8 cellular contexts compared by ENCODE assay signal in the genomic region with DNA sequence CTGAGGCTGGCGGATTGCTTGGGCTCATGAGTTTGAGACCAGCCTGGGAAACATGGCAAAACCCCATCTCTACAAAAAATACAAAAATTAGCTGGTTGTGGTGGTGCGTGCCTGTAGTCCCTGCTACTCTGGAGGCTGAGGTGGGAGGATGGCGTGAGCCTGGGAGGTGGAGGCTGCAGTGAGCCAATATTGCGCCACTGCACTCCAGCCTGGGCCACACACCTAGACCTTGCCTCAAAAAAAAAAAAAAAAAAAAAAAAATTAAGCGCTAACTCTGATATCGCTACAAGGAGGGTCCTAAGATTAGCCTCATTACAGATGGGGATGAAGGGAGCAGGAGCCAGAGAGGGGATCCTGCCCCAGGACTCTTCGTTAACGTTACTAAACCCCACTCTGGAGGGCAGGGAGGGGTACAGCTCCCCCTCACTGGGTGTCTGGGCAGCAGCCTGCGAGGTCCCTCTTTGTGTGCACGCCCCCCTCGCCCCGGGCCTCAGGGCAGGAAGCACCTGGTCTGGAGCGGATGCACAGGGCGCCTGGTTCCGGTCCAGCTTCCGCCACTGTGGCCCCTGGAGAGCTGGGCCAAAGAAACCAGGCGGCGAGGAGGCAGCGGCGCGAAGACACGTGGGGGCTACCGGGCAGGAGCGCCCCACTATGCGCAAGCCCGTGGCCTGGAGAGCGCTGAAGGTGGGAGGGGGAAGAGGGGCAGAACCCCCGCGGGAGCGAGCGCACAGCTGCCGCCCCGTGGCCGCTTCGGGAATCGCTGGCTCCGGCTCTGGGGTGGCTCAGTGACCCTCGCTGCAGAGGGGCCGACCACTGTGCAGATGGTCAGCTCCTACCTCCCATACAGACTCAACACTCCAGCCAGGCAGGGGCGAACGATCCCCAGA. TPM values are rescaled to one million over a fixed set of nuclear protein-coding genes. Genes with fewer than 3 reads are reported as not detected.
DNase-seq lines count a peak whose midpoint lies in the region; ATAC-seq, FAIRE-seq and TF ChIP-seq lines count a peak whose summit lies in the region.

No MANE protein-coding gene starts in this region.

- H3K36me3 ChIP-seq in esophagus (ENCODE audit: control insufficient read depth in 2 of 2, insufficient read depth in 2 of 2, low read length in 1 of 2), result peaks cover 0 to 11% of the 10 kb centered on the region in 2 donors
- peaks cover 12% of the 10 kb centered on the region for H3K36me3 ChIP-seq in osteoblast (ENCODE audit: insufficient read depth, low read length)

- no peak overlapping the region for H2AFZ ChIP-seq in osteoblast (ENCODE audit: low read length)

- H3K4me2 ChIP-seq in osteoblast (ENCODE audit: insufficient read depth, low read length), result no peak overlapping the region

- ATAC-seq in GM18909 (IDR thresholded peaks at IDR 0.05; ENCODE audit: poor library complexity, unreplicated experiment) (peak; percentile 45), HG03469 (IDR thresholded peaks at IDR 0.05; ENCODE audit: unreplicated experiment) (no peak)

- TF ChIP-seq CTCF in LNCAP (IDR thresholded peaks at IDR 0.05) (peak; percentile 80), osteoblast (IDR thresholded peaks at IDR 0.05; ENCODE audit: extremely low read depth, low read depth, low read length) (peak; percentile 58)

- H3K27ac ChIP-seq in esophagus (ENCODE audit: low read depth in 2 of 2, low read length in 1 of 2), result peak overlapping the region; percentile 34 to 39
- no peak overlapping the region for H3K27ac ChIP-seq in osteoblast (ENCODE audit: low read depth, low read length)

- peaks cover 0 to 2% of the 10 kb centered on the region in 2 donors for H3K9me3 ChIP-seq in esophagus (ENCODE audit: control insufficient read depth in 2 of 2, insufficient read depth in 1 of 2, low read depth in 1 of 2, low read length in 1 of 2)
- H3K9me3 ChIP-seq in osteoblast (ENCODE audit: low read depth, low read length), result no peaks in the 10 kb centered on the region

- peak; percentile 72 for DNase-seq in activated T-cell treated with anti-CD3 and anti-CD28 coated beads for 48 hours (ENCODE audit: low read depth)
- peak; percentile 94 for DNase-seq in osteoblast (ENCODE audit: insufficient read length, low spot score, missing footprints)
- no peak for DNase-seq in HTR-8/SVneo (ENCODE audit: insufficient read length, low spot score)
- DNase-seq in T1000 (lab: John Stamatoyannopoulos, UW), result no peak

- 49 to 53% methylated on average over 33 to 41 of the region's 41 CpGs for WGBS in esophagus, 2 donors

- peaks cover 4% of the 10 kb centered on the region for H4K20me1 ChIP-seq in osteoblast (ENCODE audit: insufficient read depth, low read length)

- H3K27me3 ChIP-seq in esophagus (ENCODE audit: control insufficient read depth in 1 of 2, insufficient read depth in 2 of 2, low read length in 2 of 2) (no peaks in the 10 kb centered on the region), osteoblast (ENCODE audit: insufficient read depth, low read length) (no peaks in the 10 kb centered on the region)

- H3K4me3 ChIP-seq in esophagus (ENCODE audit: low read depth in 1 of 2, low read length in 2 of 2) (peak overlapping the region in 1 of 2 donors; percentile 31), osteoblast (ENCODE audit: insufficient read depth, low read length) (no peak overlapping the region)

- no peak for FAIRE-seq in HTR-8/SVneo (lab: Jason Lieb, UNC)

- H3K4me1 ChIP-seq in esophagus (ENCODE audit: control insufficient read depth in 2 of 2, insufficient read depth in 2 of 2, low read length in 1 of 2) (peaks cover 0 to 17% of the 10 kb centered on the region in 2 donors), osteoblast (ENCODE audit: insufficient read depth, low read length) (peaks cover 10% of the 10 kb centered on the region)

- no peaks in the 10 kb centered on the region for H3K79me2 ChIP-seq in osteoblast (ENCODE audit: insufficient read depth, low read length)

RNA-seq across cellular contexts. Expression of a gene that starts 1.5 kb away (rescaled TPM):
- 1 to 10 TPM; 1.5 to 1.9 TPM for polyA plus RNA-seq in esophagus
- 0.29 and 0.36 TPM in 2 replicates for total RNA-seq in osteoblast

RNA-seq across cellular contexts. Expression of a gene that starts 12.3 kb away (rescaled TPM):
- polyA plus RNA-seq in esophagus, result 10 to 100 TPM; 34.0 to 59.5 TPM
- 18.6 and 29.7 TPM in 2 replicates for total RNA-seq in osteoblast

RNA-seq across cellular contexts. Expression of a gene that starts 13.9 kb away (rescaled TPM):
- polyA plus RNA-seq in esophagus, result 10 to 100 TPM; 19.5 to 39.4 TPM
- 53.9 and 62.5 TPM in 2 replicates for total RNA-seq in osteoblast

RNA-seq across cellular contexts. Expression of a gene that starts 46.0 kb away (rescaled TPM):
- polyA plus RNA-seq in esophagus, result 10 to 100 TPM; 75.1 to 76.0 TPM
- 78.4 and 81.1 TPM in 2 replicates for total RNA-seq in osteoblast

RNA-seq across cellular contexts. Expression of a gene that starts 46.0 kb away (rescaled TPM):
- polyA plus RNA-seq in esophagus, result 100 to 1,000 TPM in 1 of 2 donors, 10 to 100 TPM in 1; 52.1 to 101 TPM
- total RNA-seq in osteoblast, result 14.8 and 15.9 TPM in 2 replicates

Comparison
In these comparisons a context has a peak if more than half of its experiments do, and no peak if none do; other contexts are left out.
1. DNase-seq: peak in activated T-cell treated with anti-CD3 and anti-CD28 coated beads for 48 hours (single experiment) and osteoblast (single experiment); none in HTR-8/SVneo (single experiment) and T1000 (single experiment).